In genomic region chr14:55101698-55102097, GRCh38 we compare ENCODE assay signal across 1 cellular context.
TF ChIP-seq lines count a peak whose summit lies in the region.

No MANE protein-coding gene starts in this region.

TF ChIP-seq in GM12878, 131 proteins besides CTCF, POLR2A, EP300 and RAD21:
- TF ChIP-seq BACH1 (IDR thresholded peaks at IDR 0.05; ENCODE audit: borderline replicate concordance) (no peak), KDM1A (IDR thresholded peaks at IDR 0.05; ENCODE audit: borderline replicate concordance) (no peak), EZH2 (IDR thresholded peaks at IDR 0.05; ENCODE audit: borderline replicate concordance, control insufficient read depth, low read depth, low read length) (no peak), SRF (IDR thresholded peaks at IDR 0.05; ENCODE audit: low read depth in 2 of 2, low read length in 2 of 2) (no peak)
TF ChIP-seq in GM12878: peak in this region for 0.
